8 cellular contexts compared by ENCODE assay signal in the genomic region with DNA sequence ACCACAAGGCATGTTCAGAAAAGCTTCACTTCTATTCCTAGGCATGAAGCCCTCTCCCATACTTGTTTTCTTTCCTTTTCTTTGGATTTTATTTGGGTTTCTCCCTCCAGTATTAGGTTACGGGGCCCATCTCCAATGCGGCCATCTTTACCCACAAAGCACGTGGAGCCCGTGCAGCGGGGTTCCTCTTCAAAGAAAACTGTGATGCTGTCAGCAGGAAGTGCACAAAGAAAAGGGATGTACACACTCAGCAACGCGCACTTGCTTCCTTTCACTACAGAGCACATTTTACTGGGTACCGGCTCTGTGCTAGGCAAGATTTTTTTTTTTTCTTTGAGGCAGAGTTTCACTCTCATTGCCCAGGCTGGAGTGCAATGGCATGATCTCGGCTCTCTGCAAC.
DNase-seq lines count a peak whose midpoint lies in the region; ATAC-seq lines count a peak whose summit lies in the region.

No MANE protein-coding gene starts in this region.

- DNase-seq in SIG-M5 (lab: John Stamatoyannopoulos, UW), result peak; percentile 69
- peak; percentile 33 to 47 for DNase-seq in activated T-cell treated with anti-CD3 and anti-CD28 coated beads, Interleukin-2, amount 50 U/mL, for 48 hours
- peak; percentile 49 for DNase-seq in mesenteric fat pad (ENCODE audit: low spot score)
- peak; percentile 6 for DNase-seq in stimulated activated naive CD4-positive, alpha-beta T cell treated with Interleukin-2 at 50 U/mL for 16 hours (lab: John Stamatoyannopoulos, UW)
- no peak for DNase-seq in occipital lobe (lab: John Stamatoyannopoulos, UW)

- no peak for ATAC-seq in GM18519 (IDR thresholded peaks at IDR 0.05; ENCODE audit: low FRiP score, unreplicated experiment)
- ATAC-seq in GM19324 (IDR thresholded peaks at IDR 0.05; ENCODE audit: low FRiP score, unreplicated experiment), result no peak
- ATAC-seq in GM21515 (IDR thresholded peaks at IDR 0.05; ENCODE audit: unreplicated experiment), result no peak
